ENCODE assay signal across 1 cellular context in genomic region chr10:112716924-112717348, GRCh38.
TF ChIP-seq lines count a peak whose summit lies in the region.

No MANE protein-coding gene starts in this region.

TF ChIP-seq in HepG2, 621 proteins besides CTCF, POLR2A, EP300 and RAD21 (continued from another document and continues in another):
- TF ChIP-seq ZBTB14 (CRISPR knock-in tag; IDR thresholded peaks at IDR 0.05) (no peak), ZNF660 (CRISPR knock-in tag; IDR thresholded peaks at IDR 0.05; ENCODE audit: borderline replicate concordance, low read depth) (no peak), ZNF652 (CRISPR knock-in tag; IDR thresholded peaks at IDR 0.05; ENCODE audit: borderline replicate concordance, low read depth) (peak; percentile 13; the same call in 1 of the 2 replicates), ATF2 (CRISPR knock-in tag; IDR thresholded peaks at IDR 0.05) (no peak), CEBPZ (IDR thresholded peaks at IDR 0.05; ENCODE audit: low read length) (no peak), SATB2 (CRISPR knock-in tag; IDR thresholded peaks at IDR 0.05) (no peak), ZNF331 (CRISPR knock-in tag; IDR thresholded peaks at IDR 0.05) (peak; percentile 52; the same call in 1 of the 2 replicates), ZNF484 (CRISPR knock-in tag; IDR thresholded peaks at IDR 0.05; ENCODE audit: borderline replicate concordance, low read depth) (no peak), NFIC (IDR thresholded peaks at IDR 0.05; ENCODE audit: low read length) (peak; percentile 81), WIZ (CRISPR knock-in tag; IDR thresholded peaks at IDR 0.05) (no peak), ZNF597 (CRISPR knock-in tag; IDR thresholded peaks at IDR 0.05) (no peak), TERF1 (CRISPR knock-in tag; IDR thresholded peaks at IDR 0.05) (no peak), NR2F2 (IDR thresholded peaks at IDR 0.05; ENCODE audit: borderline replicate concordance, low read depth) (peak; percentile 93), PCBP1 (IDR thresholded peaks at IDR 0.05; ENCODE audit: borderline replicate concordance, low read depth, low read length) (no peak), KDM4B (CRISPR knock-in tag; IDR thresholded peaks at IDR 0.05) (no peak), HIVEP1 (CRISPR knock-in tag; IDR thresholded peaks at IDR 0.05) (no peak), MYNN (CRISPR knock-in tag; IDR thresholded peaks at IDR 0.05; ENCODE audit: low read depth) (no peak), SMARCE1 (IDR thresholded peaks at IDR 0.05; ENCODE audit: borderline replicate concordance) (peak; percentile 71; the same call in 1 of the 2 replicates), ZFP91 (CRISPR knock-in tag; IDR thresholded peaks at IDR 0.05; ENCODE audit: borderline replicate concordance) (0 out of 2 replicates have a peak, but pooled peaks have one; percentile 15), BORCS8-MEF2B (CRISPR knock-in tag; IDR thresholded peaks at IDR 0.05) (no peak), TARDBP (CRISPR knock-in tag; IDR thresholded peaks at IDR 0.05) (peak; percentile 78; the same call in 1 of the 2 replicates), ZNF563 (CRISPR knock-in tag; IDR thresholded peaks at IDR 0.05) (no peak), TEF (CRISPR knock-in tag; IDR thresholded peaks at IDR 0.05) (no peak), ZNF615 (CRISPR knock-in tag; IDR thresholded peaks at IDR 0.05; ENCODE audit: borderline replicate concordance) (no peak), ATRX (CRISPR knock-in tag; IDR thresholded peaks at IDR 0.05; ENCODE audit: borderline replicate concordance) (no peak), ZNF550 (CRISPR knock-in tag; IDR thresholded peaks at IDR 0.05; ENCODE audit: borderline replicate concordance) (no peak), FLYWCH1 (CRISPR knock-in tag; IDR thresholded peaks at IDR 0.05) (no peak), CENPBD1 (CRISPR knock-in tag; IDR thresholded peaks at IDR 0.05; ENCODE audit: borderline replicate concordance, low read depth) (no peak), RXRA (CRISPR knock-in tag; IDR thresholded peaks at IDR 0.05) (peak; percentile 55; the same call in 1 of the 2 replicates), FOXO4 (CRISPR knock-in tag; conservative IDR thresholded peaks at IDR 0.05) (no peak), THYN1 (CRISPR knock-in tag; IDR thresholded peaks at IDR 0.05; ENCODE audit: borderline replicate concordance, low read depth) (no peak), MAF1 (CRISPR knock-in tag; IDR thresholded peaks at IDR 0.05; ENCODE audit: borderline replicate concordance) (no peak), GPN1 (CRISPR knock-in tag; IDR thresholded peaks at IDR 0.05; ENCODE audit: borderline replicate concordance) (no peak), GMEB1 (CRISPR knock-in tag; IDR thresholded peaks at IDR 0.05; ENCODE audit: borderline replicate concordance) (no peak), THAP7 (CRISPR knock-in tag; IDR thresholded peaks at IDR 0.05) (no peak), STAT5B (CRISPR knock-in tag; IDR thresholded peaks at IDR 0.05) (no peak), ZNF687 (CRISPR knock-in tag; IDR thresholded peaks at IDR 0.05) (peak; percentile 37), ZNF572 (CRISPR knock-in tag; IDR thresholded peaks at IDR 0.05) (no peak), ZSCAN25 (CRISPR knock-in tag; IDR thresholded peaks at IDR 0.05) (no peak), ARNT (IDR thresholded peaks at IDR 0.05) (no peak), ZFP36L1 (CRISPR knock-in tag; IDR thresholded peaks at IDR 0.05) (no peak), PHF5A (CRISPR knock-in tag; IDR thresholded peaks at IDR 0.05; ENCODE audit: low read depth, unreplicated experiment) (no peak), BRCA1 (CRISPR knock-in tag; IDR thresholded peaks at IDR 0.05) (no peak), JDP2 (CRISPR knock-in tag; IDR thresholded peaks at IDR 0.05; ENCODE audit: borderline replicate concordance) (no peak), CENPT (CRISPR knock-in tag; IDR thresholded peaks at IDR 0.05; ENCODE audit: low read depth) (no peak)
